ENCODE assay signal across 1 cellular context in the genomic region with DNA sequence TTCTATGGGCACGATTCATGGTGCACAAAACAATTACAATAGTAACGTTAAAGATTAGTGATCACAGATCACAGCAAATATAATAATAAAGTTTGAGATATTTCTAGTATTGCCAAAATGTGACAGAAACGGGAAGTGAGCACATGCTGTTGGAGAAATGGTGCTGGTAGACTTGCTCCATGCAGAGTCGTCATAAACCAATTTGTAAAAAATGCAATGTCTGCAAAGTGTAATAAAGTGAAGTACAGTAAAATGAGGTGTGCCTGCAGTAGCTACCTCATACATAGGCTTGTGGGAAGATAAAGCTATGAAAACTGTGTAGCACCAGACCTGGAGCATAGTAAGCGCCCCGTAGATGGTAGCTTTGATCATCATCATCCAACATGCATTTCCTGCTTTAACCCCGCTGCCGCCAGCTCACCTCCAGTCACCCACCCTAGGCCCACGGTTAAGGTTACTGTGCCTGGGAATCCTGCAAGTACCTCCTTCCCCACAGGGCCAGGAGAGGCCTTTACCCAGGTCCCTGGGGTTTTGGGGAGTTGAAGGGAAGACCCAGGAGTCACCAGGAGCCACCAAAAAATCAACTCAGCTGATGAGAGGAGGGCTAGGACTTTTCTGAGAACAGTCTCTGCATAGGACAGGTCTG.
TF ChIP-seq lines count a peak whose summit lies in the region.

No MANE protein-coding gene starts in this region.

TF ChIP-seq in H1, 55 proteins besides CTCF, POLR2A, EP300 and RAD21:
- TF ChIP-seq TAF1 (IDR thresholded peaks at IDR 0.05; ENCODE audit: low read depth, low read length) (no peak), SP4 (IDR thresholded peaks at IDR 0.05; ENCODE audit: low read length) (no peak)
TF ChIP-seq in H1: peak in this region for 0.
